Comparison of ENCODE assay signal across 8 cellular contexts in genomic region chr18:11324956-11325873, GRCh38.
DNase-seq lines count a peak whose midpoint lies in the region; ATAC-seq and TF ChIP-seq lines count a peak whose summit lies in the region.

No MANE protein-coding gene starts in this region.

- no peak for TF ChIP-seq POLR2A in thyroid gland (IDR thresholded peaks at IDR 0.05)

- intact Hi-C loops in thyroid gland (cut with DNase I): no loop called here

- H3K4me1 ChIP-seq in thyroid gland: no peaks in the 10 kb centered on the region

- ATAC-seq in GM19455 (IDR thresholded peaks at IDR 0.05; ENCODE audit: unreplicated experiment) (peak; percentile 79), HG03378 (IDR thresholded peaks at IDR 0.05; ENCODE audit: unreplicated experiment) (peak; percentile 96)

- no peak overlapping the region for H3K4me3 ChIP-seq in thyroid gland (replicated peaks in 1 of 3)

- H3K9me3 ChIP-seq in thyroid gland: no peaks in the 10 kb centered on the region

- no peaks in the 10 kb centered on the region for H3K27me3 ChIP-seq in thyroid gland

- H3K27ac ChIP-seq in thyroid gland: no peak overlapping the region

- DNase-seq in AG08396 (ENCODE audit: low spot score) (peak; percentile 43), astrocyte of the hippocampus (ENCODE audit: low read depth, low spot score) (peak; percentile 80), T-helper 9 cell (no peak), NCI-H446 (lab: John Stamatoyannopoulos, UW) (no peak), thyroid gland (no peak), GOT3 (lab: John Stamatoyannopoulos, UW) (no peak)

- no peak for TF ChIP-seq CTCF in thyroid gland (IDR thresholded peaks at IDR 0.05)

- 73 to 81% methylated on average over 4 of the region's 4 CpGs for WGBS in thyroid gland, 2 donors

- H3K36me3 ChIP-seq in thyroid gland: no peaks in the 10 kb centered on the region

Comparison
In these comparisons a context has a peak if more than half of its experiments do, and no peak if none do; other contexts are left out.
1. DNase-seq: peak in AG08396 (single experiment) and astrocyte of the hippocampus (single experiment); none in T-helper 9 cell (single experiment), NCI-H446 (0 of 2), thyroid gland (0 of 2) and GOT3 (single experiment).